ENCODE assay signal across 17 cellular contexts in the genomic region with DNA sequence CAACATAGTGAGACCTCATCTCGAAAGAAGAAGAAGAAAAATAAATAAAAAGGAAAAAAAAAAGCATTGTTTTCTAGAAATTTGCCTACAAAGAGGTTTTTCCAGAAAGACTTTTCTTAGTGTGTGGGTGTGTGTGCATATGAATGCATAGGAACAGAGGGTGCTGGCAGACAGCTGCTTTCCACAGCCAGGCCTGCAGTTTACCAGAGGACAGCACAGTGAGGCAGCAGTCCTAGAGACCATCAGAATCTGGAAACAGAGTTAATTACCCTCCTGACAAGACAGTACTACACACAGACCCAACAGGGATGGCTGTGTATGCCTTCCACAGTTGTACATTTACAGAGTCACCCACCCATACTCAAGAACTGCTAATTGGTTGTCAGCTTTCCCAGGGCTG.
A peak's percentile ranks its signal among the peaks of the same experiment; 100 is the strongest.
DNase-seq lines count a peak whose midpoint lies in the region; ATAC-seq and TF ChIP-seq lines count a peak whose summit lies in the region.
"Had no signal": no experiment of that assay in that cellular context is flagged by ENCODE, and none has a peak within 500 bp of the region (broad histone marks: within the 10 kb centered on the region; RNA-seq: fewer than 3 reads in every experiment).

No MANE protein-coding gene starts in this region.

- H3K4me2 ChIP-seq in IMR-90 (ENCODE audit: low read depth, low read length) (no peak overlapping the region), mesenchymal stem cell (ENCODE audit: low read length, poor library complexity, severe bottlenecking) (no peak overlapping the region)
- H3K4me2 ChIP-seq: PC-9 had no signal

- H3K23ac ChIP-seq in IMR-90 (ENCODE audit: low read depth, low read length) (peak overlapping the region; percentile 92; the same call in 1 of the 2 replicates), mesenchymal stem cell (ENCODE audit: low read length in 2 of 2) (no peak overlapping the region)

- in situ Hi-C loops in IMR-90 (cut with MboI; ENCODE audit: low sequenced_read_pairs) = no loop called here

- H3K4me3 ChIP-seq in IMR-90 (ENCODE audit: insufficient read depth, low read depth, low read length) = no peak overlapping the region
- H3K4me3 ChIP-seq in choroid plexus epithelial cell (ENCODE audit: low read depth, low read length) = no peak overlapping the region
- H3K4me3 ChIP-seq in mesenchymal stem cell (ENCODE audit: insufficient read depth in 1 of 2, low read depth in 1 of 2, low read length in 2 of 2) = no peak overlapping the region
- no peak overlapping the region for H3K4me3 ChIP-seq in skeletal muscle tissue (ENCODE audit: low read length in 3 of 3)
- H3K4me3 ChIP-seq: cardiac muscle cell, lung, PC-9, thyroid gland had no signal

- H3K79me1 ChIP-seq in IMR-90 (ENCODE audit: low read depth in 1 of 2, low read length in 2 of 2) = peaks cover 50 to 74% of the 10 kb centered on the region in 2 experiments
- peaks cover 24% of the 10 kb centered on the region for H3K79me1 ChIP-seq in mesenchymal stem cell (replicated peaks; ENCODE audit: low read length, poor library complexity, severe bottlenecking)

- H3K27ac ChIP-seq in IMR-90 (ENCODE audit: insufficient read depth, low read length) = peak overlapping the region; percentile 67; the same call in 1 of the 2 replicates
- H3K27ac ChIP-seq in mesenchymal stem cell (ENCODE audit: low read length, poor library complexity, severe bottlenecking) = peak overlapping the region; percentile 2
- H3K27ac ChIP-seq in skeletal muscle tissue (ENCODE audit: low read depth, low read length) = peak overlapping the region; percentile 26
- H3K27ac ChIP-seq: cardiac muscle cell, PC-9, thyroid gland had no signal

- H3K4me1 ChIP-seq in IMR-90 (ENCODE audit: control insufficient read depth, insufficient read depth, low read length) (peaks cover 27% of the 10 kb centered on the region), mesenchymal stem cell (ENCODE audit: control insufficient read depth, insufficient read depth, low read depth, low read length) (peaks cover 13% of the 10 kb centered on the region), skeletal muscle tissue (ENCODE audit: control insufficient read depth in 3 of 3, insufficient read depth in 3 of 3, low read length in 3 of 3) (peaks cover 10 to 65% (median 23%) of the 10 kb centered on the region in 3 donors)
- H3K4me1 ChIP-seq: thyroid gland had no signal

- POLR2A ChIA-PET in IMR-90 (lab: Charles Lee; ENCODE audit: unreplicated experiment) = no interaction called here

- no CpG with 5 or more reads among the region's 1 CpG for WGBS in IMR-90 (ENCODE audit: extremely low coverage in 2 of 2, insufficient read length in 1 of 2), 2 experiments
- WGBS in mesenchymal stem cell = 75% methylated on average over 1 of the region's 1 CpG

- H4K91ac ChIP-seq in IMR-90 (ENCODE audit: insufficient read depth, low read depth, low read length) = peak overlapping the region; percentile 67
- no peak overlapping the region for H4K91ac ChIP-seq in mesenchymal stem cell (ENCODE audit: low read length)

- H3K18ac ChIP-seq in IMR-90 (ENCODE audit: low read depth, low read length) = peak overlapping the region; percentile 90; the same call in 1 of the 2 replicates
- peak overlapping the region in 1 of 2 experiments; percentile 37 for H3K18ac ChIP-seq in mesenchymal stem cell (ENCODE audit: low read depth in 1 of 2, low read length in 2 of 2)

- intact Hi-C loops in IMR-90 (cut with micrococcal nuclease) = no loop called here

- H3K9me1 ChIP-seq in IMR-90 (ENCODE audit: insufficient read depth, low read length) = peaks cover 34% of the 10 kb centered on the region

- H4K8ac ChIP-seq in IMR-90 (ENCODE audit: low read depth in 2 of 2, low read length in 2 of 2) (peak overlapping the region; percentile 33 to 75; a peak in 3 of 4 replicates), mesenchymal stem cell (ENCODE audit: low read length) (no peak overlapping the region)

- H2AK5ac ChIP-seq in IMR-90 (ENCODE audit: low read depth, low read length) (peak overlapping the region; percentile 79), mesenchymal stem cell (ENCODE audit: low read length, severe bottlenecking) (peak overlapping the region; percentile 14)

- DNase-seq in IMR-90 (peak; percentile 44), choroid plexus epithelial cell (ENCODE audit: low read depth) (peak; percentile 61), mesenchymal stem cell (peak; percentile 50), NOMO-1 (lab: John Stamatoyannopoulos, UW; ENCODE audit: unreplicated experiment in 2 of 2) (no peak), COLO668 (lab: John Stamatoyannopoulos, UW; ENCODE audit: unreplicated experiment) (no peak), NCI-H774 (lab: John Stamatoyannopoulos, UW) (no peak)
- DNase-seq: activated CD4-positive, alpha-beta memory T cell treated with anti-CD3 and anti-CD28 coated beads, Interleukin-2, amount 10 ng/mL, durations not matched to agents 7 days and 5 days; activated T-cell treated with anti-CD3 and anti-CD28 coated beads, Interleukin-2, amount 50 U/mL, for 4 hours; nephron progenitor cell; PC-9; retina; thyroid gland had no signal

- TF ChIP-seq CTCF in IMR-90 (conservative IDR thresholded peaks at IDR 0.05; ENCODE audit: low read depth, low read length) = no peak
- no peak for TF ChIP-seq CTCF in choroid plexus epithelial cell (conservative IDR thresholded peaks at IDR 0.05; ENCODE audit: low read depth, low read length)

- no peaks in the 10 kb centered on the region for H3K27me3 ChIP-seq in IMR-90 (ENCODE audit: control insufficient read depth, insufficient read depth, low read length)
- H3K27me3 ChIP-seq in mesenchymal stem cell (ENCODE audit: control insufficient read depth in 1 of 2, insufficient read depth in 1 of 2, low read length in 2 of 2) = no peaks in the 10 kb centered on the region
- H3K27me3 ChIP-seq in skeletal muscle tissue (ENCODE audit: control insufficient read depth in 3 of 3, insufficient read depth in 3 of 3, low read length in 3 of 3) = no peaks in the 10 kb centered on the region
- H3K27me3 ChIP-seq: thyroid gland had no signal

- peak overlapping the region; percentile 93 for H2BK120ac ChIP-seq in IMR-90 (ENCODE audit: low read depth, low read length)
- no peak overlapping the region for H2BK120ac ChIP-seq in mesenchymal stem cell (ENCODE audit: low read depth, low read length)

- H2BK15ac ChIP-seq in IMR-90 (ENCODE audit: low read depth, low read length) (peak overlapping the region; percentile 69; the same call in 2 of the 3 replicates), mesenchymal stem cell (ENCODE audit: low read depth, poor library complexity, severe bottlenecking) (no peak overlapping the region)

- H3K56ac ChIP-seq in IMR-90 (ENCODE audit: extremely low read depth, insufficient read depth, low read length) = no peak overlapping the region; the same call in 1 of the 2 replicates

- BruUV-seq in IMR-90 (replicated peaks; lab: Mats Ljungman, UMichigan) = no TSS peak

- H4K5ac ChIP-seq in IMR-90 (ENCODE audit: low read depth, low read length) = peak overlapping the region; percentile 48

- H3K14ac ChIP-seq in IMR-90 (replicated peaks; ENCODE audit: low read depth, low read length) (peak overlapping the region; percentile 93), mesenchymal stem cell (ENCODE audit: low read length in 2 of 2) (no peak overlapping the region)

- H2AK9ac ChIP-seq in IMR-90 (replicated peaks; ENCODE audit: low read depth, low read length, poor library complexity) = peak overlapping the region; percentile 12

- no peaks in the 10 kb centered on the region for H4K20me1 ChIP-seq in IMR-90 (ENCODE audit: insufficient read depth, low read length)

- dilution Hi-C loops in IMR-90 (cut with HindIII; ENCODE audit: low sequenced_read_pairs, unreplicated experiment) = no loop called here

- H3K36me3 ChIP-seq in IMR-90 (ENCODE audit: control insufficient read depth, insufficient read depth, low read length) = peaks cover 18% of the 10 kb centered on the region
- H3K36me3 ChIP-seq in mesenchymal stem cell (ENCODE audit: control insufficient read depth in 1 of 2, insufficient read depth in 2 of 2, low read depth in 1 of 2, low read length in 2 of 2) = peaks cover 5 to 24% of the 10 kb centered on the region in 2 experiments
- peaks cover 0 to 4% (median 0%) of the 10 kb centered on the region in 3 donors for H3K36me3 ChIP-seq in skeletal muscle tissue (ENCODE audit: control insufficient read depth in 3 of 3, insufficient read depth in 3 of 3, low read length in 3 of 3)
- H3K36me3 ChIP-seq: cardiac muscle cell, thyroid gland had no signal

- H2BK5ac ChIP-seq in IMR-90 (ENCODE audit: low read depth, low read length, poor library complexity, severe bottlenecking) = peak overlapping the region; percentile 99
- no peak overlapping the region for H2BK5ac ChIP-seq in mesenchymal stem cell (ENCODE audit: low read depth, low read length, poor library complexity, severe bottlenecking)

- peak overlapping the region; percentile 89 for H3K4ac ChIP-seq in IMR-90 (ENCODE audit: low read depth, low read length)
- no peak overlapping the region for H3K4ac ChIP-seq in mesenchymal stem cell (ENCODE audit: low read depth in 1 of 2, low read length in 2 of 2)

- no peak for TF ChIP-seq POLR2A in IMR-90 (IDR thresholded peaks at IDR 0.05; ENCODE audit: low read depth, low read length)

- H3K9ac ChIP-seq in IMR-90 (ENCODE audit: low read depth, low read length) (peak overlapping the region; percentile 48; the same call in 1 of the 2 replicates), mesenchymal stem cell (ENCODE audit: low read length) (no peak overlapping the region), skeletal muscle tissue (ENCODE audit: low read depth in 1 of 3, low read length in 3 of 3) (no peak overlapping the region)

- no peak overlapping the region for H2BK12ac ChIP-seq in mesenchymal stem cell (ENCODE audit: low read length in 2 of 2)

- H3K9me3 ChIP-seq in IMR-90 (ENCODE audit: control insufficient read depth, insufficient read depth, low read length) (no peaks in the 10 kb centered on the region), mesenchymal stem cell (ENCODE audit: control insufficient read depth, low read length) (no peaks in the 10 kb centered on the region), skeletal muscle tissue (ENCODE audit: control insufficient read depth in 3 of 3, low read length in 3 of 3) (no peaks in the 10 kb centered on the region)
- H3K9me3 ChIP-seq: thyroid gland had no signal

- no peak overlapping the region for H2AFZ ChIP-seq in IMR-90 (replicated peaks; ENCODE audit: low read length, poor library complexity)
- H2AFZ ChIP-seq in mesenchymal stem cell (ENCODE audit: low read depth, low read length) = no peak overlapping the region
- H2AFZ ChIP-seq: PC-9 had no signal

- no peak for TF ChIP-seq RAD21 in IMR-90 (IDR thresholded peaks at IDR 0.05; ENCODE audit: low read length)

- H2BK20ac ChIP-seq in IMR-90 (ENCODE audit: low read depth, low read length) = peak overlapping the region; percentile 83

- CTCF ChIA-PET in IMR-90 (lab: Yijun Ruan, JAX) = interaction anchor here (1.1 to 1.6 kb wide), 2 partner anchors 13 to 24 kb away, joined by 3 read pairs; no protein-coding TSS in a partner anchor

- peak; percentile 22 for ATAC-seq in IMR-90 (ENCODE audit: low read depth)
- no peak for ATAC-seq in GM19023 (IDR thresholded peaks at IDR 0.05; ENCODE audit: unreplicated experiment)
- ATAC-seq: activated naive CD4-positive, alpha-beta T cell treated with anti-CD3 and anti-CD28 coated beads, Interleukin-2, amount 50 U/mL, for 72 hours; activated T-cell treated with anti-CD3 and anti-CD28 coated beads, Interleukin-2, amount 50 U/mL, for 4 hours had no signal

TF ChIP-seq in IMR-90, 13 proteins besides CTCF, POLR2A, EP300 and RAD21 (continues in another document):
- no peak for TF ChIP-seq MAZ (IDR thresholded peaks at IDR 0.05; ENCODE audit: borderline replicate concordance, low read depth, low read length)

Comparison
In these comparisons a context has a peak if more than half of its experiments do, and no peak if none do; other contexts are left out.
1. DNase-seq: peak in IMR-90 (single experiment), choroid plexus epithelial cell (single experiment) and mesenchymal stem cell (single experiment); none in NOMO-1 (0 of 2), COLO668 (single experiment) and NCI-H774 (single experiment).
2. H3K27ac ChIP-seq: peak in every context shown above with its lines; median percentile 67 in IMR-90; 26 in skeletal muscle tissue; 2 in mesenchymal stem cell.